In genomic region chr7:137953043-137953691, GRCh38 we compare ENCODE assay signal across 9 cellular contexts. TPM values are rescaled to one million over a fixed set of nuclear protein-coding genes. Genes with fewer than 3 reads are reported as not detected.
DNase-seq lines count a peak whose midpoint lies in the region; ATAC-seq and TF ChIP-seq lines count a peak whose summit lies in the region.
"Had no signal": no experiment of that assay in that cellular context is flagged by ENCODE, and none has a peak within 500 bp of the region (broad histone marks: within the 10 kb centered on the region; RNA-seq: fewer than 3 reads in every experiment).

No MANE protein-coding gene starts in this region.

- H3K4me1 Mint-ChIP-seq in endothelial cell (ENCODE audit: unreplicated experiment) (peaks cover 40% of the 10 kb centered on the region), neural crest cell (peaks cover 71% of the 10 kb centered on the region)

- H3K4me3 Mint-ChIP-seq in endothelial cell (ENCODE audit: unreplicated experiment) (no peak overlapping the region), neural crest cell (no peak overlapping the region)

- H3K36me3 Mint-ChIP-seq in endothelial cell (ENCODE audit: low read depth, unreplicated experiment) = no peaks in the 10 kb centered on the region
- H3K36me3 Mint-ChIP-seq in neural crest cell (ENCODE audit: low read depth) = peaks cover 2% of the 10 kb centered on the region

- no peak for ATAC-seq in GM18867 (IDR thresholded peaks at IDR 0.05; ENCODE audit: unreplicated experiment)

- DNase-seq in AG08396 (ENCODE audit: low spot score) (peak; percentile 51), NCI-H226 (peak; percentile 55), endothelial cell (ENCODE audit: low spot score) (no peak), neural crest cell (ENCODE audit: low read depth, low spot score) (no peak), erythroblast (lab: John Stamatoyannopoulos, UW) (no peak), GM19238 (ENCODE audit: insufficient read length, low spot score) (no peak)
- DNase-seq in activated CD4-positive, alpha-beta T cell treated with anti-CD3 and anti-CD28 coated beads for 4 hours = no peak
- DNase-seq: stimulated activated CD4-positive, alpha-beta T cell treated with anti-CD3 and anti-CD28 coated beads, Interleukin-1b, Interleukin-23, amount 100 ng/mL, for 48 hours had no signal

- H3K27me3 Mint-ChIP-seq in endothelial cell (ENCODE audit: unreplicated experiment) (no peaks in the 10 kb centered on the region), neural crest cell (ENCODE audit: low read depth) (no peaks in the 10 kb centered on the region)

- H3K9me3 Mint-ChIP-seq in endothelial cell (ENCODE audit: unreplicated experiment) = no peaks in the 10 kb centered on the region
- no peaks in the 10 kb centered on the region for H3K9me3 Mint-ChIP-seq in neural crest cell

- peak overlapping the region; percentile 85 for H3K27ac Mint-ChIP-seq in endothelial cell (ENCODE audit: unreplicated experiment)
- peak overlapping the region; percentile 93 for H3K27ac Mint-ChIP-seq in neural crest cell (ENCODE audit: unreplicated experiment)

- no peak for TF ChIP-seq POLR2A in erythroblast (IDR thresholded peaks at IDR 0.05; ENCODE audit: low read length)

- TF ChIP-seq CTCF in endothelial cell (IDR thresholded peaks at IDR 0.05; ENCODE audit: unreplicated experiment) (no peak), neural crest cell (conservative IDR thresholded peaks at IDR 0.05) (no peak)

RNA-seq across cellular contexts. Expression of gene CREB3L2, which starts 48.7 kb away (rescaled TPM):
- total RNA-seq in endothelial cell (ENCODE audit: unreplicated experiment) = 50.6 TPM
- total RNA-seq in neural crest cell = 51.1 and 51.9 TPM in 2 replicates

Comparison
In these comparisons a context has a peak if more than half of its experiments do, and no peak if none do; other contexts are left out.
1. DNase-seq: peak in AG08396 (single experiment) and NCI-H226 (single experiment); none in endothelial cell (single experiment), neural crest cell (single experiment), activated CD4-positive, alpha-beta T cell treated with anti-CD3 and anti-CD28 coated beads for 4 hours (0 of 2), erythroblast (0 of 2) and GM19238 (single experiment).